ENCODE assay signal across 27 cellular contexts in genomic region chrX:130615941-130616340, GRCh38.
"Had no signal": no experiment of that assay in that cellular context is flagged by ENCODE, and none has a peak within 500 bp of the region (broad histone marks: within the 10 kb centered on the region; RNA-seq: fewer than 3 reads in every experiment).

No MANE protein-coding gene starts in this region.

- H3K9me3 ChIP-seq: left lung, lower lobe of right lung, neutrophil, right atrium auricular region, suprapubic skin, thoracic aorta, tibial artery, upper lobe of right lung had no signal

- H3K4me3 ChIP-seq: left lung, lower lobe of right lung, neural progenitor cell, right atrium auricular region, skin epidermis, suprapubic skin, thoracic aorta, tibial artery, upper lobe of right lung had no signal

- H3K4me2 ChIP-seq: neural progenitor cell had no signal

- H3K9ac ChIP-seq: neural progenitor cell had no signal

- H3K4me1 ChIP-seq: left lung, lower lobe of right lung, neural progenitor cell, right atrium auricular region, suprapubic skin, tibial artery, upper lobe of right lung had no signal

- H3K27me3 ChIP-seq: left lung, neural progenitor cell, neutrophil, right atrium auricular region, suprapubic skin, tibial artery, upper lobe of right lung had no signal

- DNase-seq: hypothalamus; immature natural killer cell; kidney; left colon; left lung; lower lobe of right lung; mammary epithelial cell; mesenchymal stem cell; naive thymus-derived CD8-positive, alpha-beta T cell; occipital lobe; stimulated activated CD4-positive, alpha-beta T cell treated with anti-CD3 and anti-CD28 coated beads, Interleukin-12 subunit alpha, Interleukin-12 subunit beta, amount 100 ng/mL, for 4 hours; stimulated activated CD4-positive, alpha-beta T cell treated with anti-CD3 and anti-CD28 coated beads, Interleukin-15, amount 100 ng/mL, for 24 hours; stimulated activated CD4-positive, alpha-beta T cell treated with anti-CD3 and anti-CD28 coated beads, Interleukin-4, amount 100 ng/mL, for 24 hours; stimulated activated naive CD4-positive, alpha-beta T cell; tibial artery; trophoblast cell; upper lobe of right lung had no signal

- H2AFZ ChIP-seq: neural progenitor cell had no signal

- ATAC-seq: left colon; left lung; lower lobe of right lung; naive thymus-derived CD8-positive, alpha-beta T cell; sciatic nerve; stimulated activated effector memory CD8-positive, alpha-beta T cell treated with anti-CD3 and anti-CD28 coated beads, Interleukin-12 subunit alpha, Interleukin-12 subunit beta, amount 100 ng/mL, for 72 hours; upper lobe of right lung had no signal

- H3K27ac ChIP-seq: left lung, lower lobe of right lung, neural progenitor cell, neutrophil, right atrium auricular region, skin epidermis, suprapubic skin, thoracic aorta, tibial artery, upper lobe of right lung had no signal

- FAIRE-seq: islet of Langerhans, kidney, urothelium cell line had no signal

- H3K36me3 ChIP-seq: left lung, lower lobe of right lung, neural progenitor cell, neutrophil, right atrium auricular region, suprapubic skin, thoracic aorta, tibial artery, upper lobe of right lung had no signal
